8 cellular contexts compared by ENCODE assay signal in genomic region chr19:29714371-29714952, GRCh38. TPM values are rescaled to one million over a fixed set of nuclear protein-coding genes. Genes with fewer than 3 reads are reported as not detected.
DNase-seq lines count a peak whose midpoint lies in the region; ATAC-seq and TF ChIP-seq lines count a peak whose summit lies in the region.

No MANE protein-coding gene starts in this region.

- peak overlapping the region; percentile 90; the same call in 1 of the 2 replicates for H2AFZ ChIP-seq in KMS-11 (ENCODE audit: low read depth)

- no peak for TF ChIP-seq CTCF in BE2C (IDR thresholded peaks at IDR 0.05; ENCODE audit: low read depth, low read length)
- no peak for TF ChIP-seq CTCF in KMS-11 (conservative IDR thresholded peaks at IDR 0.05; ENCODE audit: low read depth, low read length)

- H3K79me2 ChIP-seq in KMS-11 (ENCODE audit: insufficient read depth, low read depth), result peaks cover 23% of the 10 kb centered on the region; the same call in 1 of the 2 replicates

- H4K20me1 ChIP-seq in KMS-11 (ENCODE audit: insufficient read depth), result no peaks in the 10 kb centered on the region

- no peaks in the 10 kb centered on the region for H3K27me3 ChIP-seq in BE2C
- no peaks in the 10 kb centered on the region for H3K27me3 ChIP-seq in KMS-11 (ENCODE audit: insufficient read depth, low read depth)

- H3K9me3 Mint-ChIP-seq in activated naive CD4-positive, alpha-beta T cell treated with anti-CD3 and anti-CD28 coated beads, Interleukin-2, amount 50 U/mL, for 72 hours, result no peaks in the 10 kb centered on the region

- H3K4me3 ChIP-seq in BE2C (ENCODE audit: low read depth, low read length) (peak overlapping the region; percentile 95), KMS-11 (IDR thresholded peaks at IDR 0.05; ENCODE audit: insufficient read depth, low read depth, low read length) (no peak overlapping the region), iPS-11a (ENCODE audit: low read depth, low read length) (peak overlapping the region; percentile 53)

- no peak for DNase-seq in BE2C
- DNase-seq in activated naive CD4-positive, alpha-beta T cell treated with anti-CD3 and anti-CD28 coated beads, Interleukin-2, amount 50 U/mL, for 72 hours (ENCODE audit: low spot score in 2 of 2), result no peak
- DNase-seq in stimulated activated naive CD8-positive, alpha-beta T cell treated with anti-CD3 and anti-CD28 coated beads, Interleukin-15, Interleukin-2, amounts not matched to agents 100 U/mL and 50 U/mL, for 24 hours, result no peak
- no peak for DNase-seq in SKM-1 treated with dmso at 0.1 percent for 144 hours (lab: John Stamatoyannopoulos, UW; ENCODE audit: unreplicated experiment)

- no peaks in the 10 kb centered on the region for H3K36me3 ChIP-seq in BE2C
- no peaks in the 10 kb centered on the region for H3K36me3 ChIP-seq in KMS-11 (ENCODE audit: insufficient read depth)

- H3K27ac Mint-ChIP-seq in activated naive CD4-positive, alpha-beta T cell treated with anti-CD3 and anti-CD28 coated beads, Interleukin-2, amount 50 U/mL, for 72 hours, result peak overlapping the region; percentile 93 to 94

- peaks cover 13 to 21% of the 10 kb centered on the region in 2 donors for H3K36me3 Mint-ChIP-seq in activated naive CD4-positive, alpha-beta T cell treated with anti-CD3 and anti-CD28 coated beads, Interleukin-2, amount 50 U/mL, for 72 hours

- H3K27ac ChIP-seq in KMS-11, result peak overlapping the region; percentile 94

- peak overlapping the region; percentile 90 for H3K4me2 ChIP-seq in KMS-11

- H3K9ac ChIP-seq in KMS-11, result peak overlapping the region; percentile 100

- ATAC-seq in GM19463 (IDR thresholded peaks at IDR 0.05; ENCODE audit: unreplicated experiment), result peak; percentile 22
- peak; percentile 28 to 30 for ATAC-seq in activated naive CD4-positive, alpha-beta T cell treated with anti-CD3 and anti-CD28 coated beads, Interleukin-2, amount 50 U/mL, for 72 hours
- ATAC-seq in stimulated activated naive CD8-positive, alpha-beta T cell treated with anti-CD3 and anti-CD28 coated beads, Interleukin-15, Interleukin-2, amounts not matched to agents 100 U/mL and 50 U/mL, for 24 hours, result peak; percentile 26
- ATAC-seq in HG03095 (IDR thresholded peaks at IDR 0.05; ENCODE audit: unreplicated experiment), result no peak

- H3K9me3 ChIP-seq in BE2C, result no peaks in the 10 kb centered on the region

- H3K4me1 ChIP-seq in BE2C (peaks cover 3% of the 10 kb centered on the region; the same call in 1 of the 2 replicates), KMS-11 (ENCODE audit: low read depth, poor library complexity, severe bottlenecking) (peaks cover 18% of the 10 kb centered on the region)

RNA-seq across cellular contexts. Expression of gene C19orf12, which starts 0.6 kb away (rescaled TPM):
- 32.4 TPM for polyA plus RNA-seq in BE2C (2012; ENCODE audit: insufficient read depth, insufficient read length, low read depth)
- total RNA-seq in activated naive CD4-positive, alpha-beta T cell treated with anti-CD3 and anti-CD28 coated beads, Interleukin-2, amount 50 U/mL, for 72 hours, result 10 to 100 TPM; 30.9 to 33.9 TPM

RNA-seq across cellular contexts. Expression of gene PLEKHF1, which starts 49.2 kb away (rescaled TPM):
- 0.79 TPM for polyA plus RNA-seq in BE2C (2012; ENCODE audit: insufficient read depth, insufficient read length, low read depth)
- 10 to 100 TPM; 24.3 to 29.7 TPM for total RNA-seq in activated naive CD4-positive, alpha-beta T cell treated with anti-CD3 and anti-CD28 coated beads, Interleukin-2, amount 50 U/mL, for 72 hours
